Comparison of ENCODE assay signal across 7 cellular contexts in the genomic region with DNA sequence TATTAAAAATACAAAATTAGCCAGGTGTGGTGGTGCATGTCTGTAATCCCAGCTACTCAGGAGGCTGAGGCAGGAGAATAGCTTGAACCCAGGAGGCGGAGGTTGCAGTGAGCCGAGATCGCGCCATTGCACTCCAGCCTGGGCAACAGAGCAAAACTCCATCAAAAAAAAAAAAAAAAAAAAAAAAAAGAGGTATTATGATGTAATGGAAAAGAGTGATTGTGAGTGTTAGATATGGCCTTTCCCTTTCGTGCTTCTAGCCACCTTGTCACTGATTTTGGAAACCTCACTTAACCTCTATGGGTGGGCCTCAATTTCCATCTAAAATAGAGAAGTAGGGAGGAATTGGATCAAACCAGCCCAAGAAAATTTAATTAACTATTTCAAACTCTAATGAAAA. TPM values are rescaled to one million over a fixed set of nuclear protein-coding genes. Genes with fewer than 3 reads are reported as not detected.
A peak's percentile ranks its signal among the peaks of the same experiment; 100 is the strongest.
DNase-seq lines count a peak whose midpoint lies in the region; ATAC-seq and TF ChIP-seq lines count a peak whose summit lies in the region.
"Not testable (repeated sequence)": the region's sequence is repeated elsewhere in the genome, so short reads cannot be mapped to it uniquely, and the experiment has no call there.

No MANE protein-coding gene starts in this region.

- POLR2A ChIA-PET in CD8-positive, alpha-beta T cell (lab: Charles Lee): interaction anchor here (0.8 kb wide), 1 partner anchor 22 kb away, joined by 3 read pairs; no protein-coding TSS in a partner anchor
- POLR2A ChIA-PET in activated CD4-positive, alpha-beta T cell treated with anti-CD3 and anti-CD28 coated beads for 36 hours (lab: Charles Lee): not testable (repeated sequence)

- H3K36me3 ChIP-seq in CD8-positive, alpha-beta T cell (ENCODE audit: insufficient read depth, low read length): not testable (repeated sequence)
- H3K36me3 ChIP-seq in OCI-LY1 (ENCODE audit: insufficient read depth, low read length): peaks cover 40% of the 10 kb centered on the region

- CTCF ChIA-PET in CD8-positive, alpha-beta T cell (lab: Charles Lee): interaction anchor here (1.3 kb wide), 1 partner anchor 11 kb away, joined by 3 read pairs; no protein-coding TSS in a partner anchor
- CTCF ChIA-PET in activated CD4-positive, alpha-beta T cell treated with anti-CD3 and anti-CD28 coated beads for 36 hours (lab: Charles Lee): not testable (repeated sequence)

- intact Hi-C loops in CD8-positive, alpha-beta T cell (cut with DNase I, micrococcal nuclease): loop anchor here (10.0 kb wide), 2 partner anchors 1160 to 1310 kb away; no protein-coding TSS in a partner anchor
- intact Hi-C loops in activated CD4-positive, alpha-beta T cell treated with anti-CD3 and anti-CD28 coated beads for 36 hours (cut with DNase I, micrococcal nuclease): loop anchor here (1.0 to 10.0 kb wide), 4 partner anchors 43 to 1952 kb away; a partner anchor contains a TSS

- not testable (repeated sequence) for TF ChIP-seq CTCF in CD8-positive, alpha-beta T cell (IDR thresholded peaks at IDR 0.05); OCI-LY1 (IDR thresholded peaks at IDR 0.05; ENCODE audit: low read length)

- H3K9ac ChIP-seq in OCI-LY1 (ENCODE audit: low read length): not testable (repeated sequence)

- H3K36me3 Mint-ChIP-seq in CD8-positive, alpha-beta T cell: peaks cover 60% of the 10 kb centered on the region
- H3K36me3 Mint-ChIP-seq in activated CD4-positive, alpha-beta T cell treated with anti-CD3 and anti-CD28 coated beads for 36 hours (ENCODE audit: low read depth): peaks cover 71% of the 10 kb centered on the region
- H3K36me3 Mint-ChIP-seq in activated T-cell treated with anti-CD3 and anti-CD28 coated beads, Interleukin-2, amount 50 U/mL, for 72 hours (ENCODE audit: insufficient read depth in 2 of 2): peaks cover 12 to 30% of the 10 kb centered on the region in 2 donors
- H3K36me3 Mint-ChIP-seq in activated naive CD8-positive, alpha-beta T cell treated with anti-CD3 and anti-CD28 coated beads, Interleukin-2, amount 50 U/mL, for 24 hours (ENCODE audit: low read depth): peaks cover 65% of the 10 kb centered on the region
- H3K36me3 Mint-ChIP-seq in immature natural killer cell: not testable (repeated sequence)
- peaks cover 98% of the 10 kb centered on the region for H3K36me3 Mint-ChIP-seq in stimulated activated effector memory CD8-positive, alpha-beta T cell treated with anti-CD3 and anti-CD28 coated beads, Interleukin-12 subunit alpha, Interleukin-12 subunit beta, amount 100 ng/mL, for 72 hours

- not testable (repeated sequence) for H3K27me3 Mint-ChIP-seq in CD8-positive, alpha-beta T cell (ENCODE audit: low read depth); activated CD4-positive, alpha-beta T cell treated with anti-CD3 and anti-CD28 coated beads for 36 hours; activated T-cell treated with anti-CD3 and anti-CD28 coated beads, Interleukin-2, amount 50 U/mL, for 72 hours (ENCODE audit: low read depth); activated naive CD8-positive, alpha-beta T cell treated with anti-CD3 and anti-CD28 coated beads, Interleukin-2, amount 50 U/mL, for 24 hours
- peaks cover 2 to 17% (median 9%) of the 10 kb centered on the region in 3 donors for H3K27me3 Mint-ChIP-seq in immature natural killer cell (ENCODE audit: low read depth in 3 of 3)

- peak overlapping the region; percentile 88 for H3K27ac Mint-ChIP-seq in CD8-positive, alpha-beta T cell
- peak overlapping the region; percentile 82 for H3K27ac Mint-ChIP-seq in activated CD4-positive, alpha-beta T cell treated with anti-CD3 and anti-CD28 coated beads for 36 hours
- H3K27ac Mint-ChIP-seq in activated T-cell treated with anti-CD3 and anti-CD28 coated beads, Interleukin-2, amount 50 U/mL, for 72 hours: peak overlapping the region; percentile 87
- peak overlapping the region; percentile 61 for H3K27ac Mint-ChIP-seq in activated naive CD8-positive, alpha-beta T cell treated with anti-CD3 and anti-CD28 coated beads, Interleukin-2, amount 50 U/mL, for 24 hours
- peak overlapping the region; percentile 24 to 85 (median 75) for H3K27ac Mint-ChIP-seq in immature natural killer cell
- H3K27ac Mint-ChIP-seq in stimulated activated effector memory CD8-positive, alpha-beta T cell treated with anti-CD3 and anti-CD28 coated beads, Interleukin-12 subunit alpha, Interleukin-12 subunit beta, amount 100 ng/mL, for 72 hours: peak overlapping the region; percentile 21

- not testable (repeated sequence) for DNase-seq in CD8-positive, alpha-beta T cell; activated CD4-positive, alpha-beta T cell treated with anti-CD3 and anti-CD28 coated beads for 36 hours; activated T-cell treated with anti-CD3 and anti-CD28 coated beads, Interleukin-2, amount 50 U/mL, for 72 hours; activated naive CD8-positive, alpha-beta T cell treated with anti-CD3 and anti-CD28 coated beads, Interleukin-2, amount 50 U/mL, for 24 hours; stimulated activated effector memory CD8-positive, alpha-beta T cell treated with anti-CD3 and anti-CD28 coated beads, Interleukin-12 subunit alpha, Interleukin-12 subunit beta, amount 100 ng/mL, for 72 hours (ENCODE audit: low spot score in 2 of 2)
- DNase-seq in immature natural killer cell: peak in 1 of 3 donors; percentile 13

- not testable (repeated sequence) for ATAC-seq in CD8-positive, alpha-beta T cell; activated CD4-positive, alpha-beta T cell treated with anti-CD3 and anti-CD28 coated beads for 36 hours; activated T-cell treated with anti-CD3 and anti-CD28 coated beads, Interleukin-2, amount 50 U/mL, for 72 hours (replicated peaks in 1 of 2); activated naive CD8-positive, alpha-beta T cell treated with anti-CD3 and anti-CD28 coated beads, Interleukin-2, amount 50 U/mL, for 24 hours; stimulated activated effector memory CD8-positive, alpha-beta T cell treated with anti-CD3 and anti-CD28 coated beads, Interleukin-12 subunit alpha, Interleukin-12 subunit beta, amount 100 ng/mL, for 72 hours

- not testable (repeated sequence) for H3K27ac ChIP-seq in CD8-positive, alpha-beta T cell (ENCODE audit: low read depth, low read length)
- H3K27ac ChIP-seq in OCI-LY1 (ENCODE audit: low read depth, low read length, poor library complexity, severe bottlenecking): peak overlapping the region; percentile 34

- H3K9me3 ChIP-seq in CD8-positive, alpha-beta T cell (ENCODE audit: low read length); OCI-LY1 (ENCODE audit: low read length): not testable (repeated sequence)

- H3K27me3 ChIP-seq in CD8-positive, alpha-beta T cell (ENCODE audit: insufficient read depth, low read length); OCI-LY1 (ENCODE audit: insufficient read depth, low read length): not testable (repeated sequence)

- H3K4me2 ChIP-seq in OCI-LY1 (ENCODE audit: low read length): not testable (repeated sequence)

- H3K9me2 ChIP-seq in OCI-LY1 (ENCODE audit: low read depth, low read length): not testable (repeated sequence)

- H3F3A ChIP-seq in OCI-LY1 (ENCODE audit: insufficient read depth, low read length): not testable (repeated sequence)

- H4K20me1 ChIP-seq in OCI-LY1 (ENCODE audit: insufficient read depth, low read length): not testable (repeated sequence)

- H3K4me1 ChIP-seq in CD8-positive, alpha-beta T cell (ENCODE audit: insufficient read depth, low read length): peaks cover 55% of the 10 kb centered on the region
- peaks cover 63% of the 10 kb centered on the region for H3K4me1 ChIP-seq in OCI-LY1 (ENCODE audit: insufficient read depth, low read length, severe bottlenecking)

- H2AFZ ChIP-seq in OCI-LY1 (ENCODE audit: low read length): not testable (repeated sequence)

- H3K4me3 ChIP-seq in CD8-positive, alpha-beta T cell (ENCODE audit: low read depth, low read length); OCI-LY1 (ENCODE audit: low read depth, low read length, poor library complexity, severe bottlenecking): not testable (repeated sequence)

- H3K79me2 ChIP-seq in OCI-LY1 (ENCODE audit: insufficient read depth, low read length): peaks cover 92% of the 10 kb centered on the region

- not testable (repeated sequence) for H3K9me3 Mint-ChIP-seq in CD8-positive, alpha-beta T cell; activated CD4-positive, alpha-beta T cell treated with anti-CD3 and anti-CD28 coated beads for 36 hours (ENCODE audit: low read depth); activated T-cell treated with anti-CD3 and anti-CD28 coated beads, Interleukin-2, amount 50 U/mL, for 72 hours; activated naive CD8-positive, alpha-beta T cell treated with anti-CD3 and anti-CD28 coated beads, Interleukin-2, amount 50 U/mL, for 24 hours; immature natural killer cell; stimulated activated effector memory CD8-positive, alpha-beta T cell treated with anti-CD3 and anti-CD28 coated beads, Interleukin-12 subunit alpha, Interleukin-12 subunit beta, amount 100 ng/mL, for 72 hours

- peaks cover 76% of the 10 kb centered on the region for H3K4me1 Mint-ChIP-seq in CD8-positive, alpha-beta T cell (ENCODE audit: low read depth)
- peaks cover 67% of the 10 kb centered on the region for H3K4me1 Mint-ChIP-seq in activated CD4-positive, alpha-beta T cell treated with anti-CD3 and anti-CD28 coated beads for 36 hours
- H3K4me1 Mint-ChIP-seq in activated T-cell treated with anti-CD3 and anti-CD28 coated beads, Interleukin-2, amount 50 U/mL, for 72 hours (ENCODE audit: low read depth): peaks cover 83% of the 10 kb centered on the region
- H3K4me1 Mint-ChIP-seq in activated naive CD8-positive, alpha-beta T cell treated with anti-CD3 and anti-CD28 coated beads, Interleukin-2, amount 50 U/mL, for 24 hours: peaks cover 78% of the 10 kb centered on the region
- peaks cover 79 to 88% of the 10 kb centered on the region in 2 donors for H3K4me1 Mint-ChIP-seq in immature natural killer cell
- peaks cover 49% of the 10 kb centered on the region for H3K4me1 Mint-ChIP-seq in stimulated activated effector memory CD8-positive, alpha-beta T cell treated with anti-CD3 and anti-CD28 coated beads, Interleukin-12 subunit alpha, Interleukin-12 subunit beta, amount 100 ng/mL, for 72 hours

- peak overlapping the region; percentile 33 for H3K4me3 Mint-ChIP-seq in CD8-positive, alpha-beta T cell
- peak overlapping the region; percentile 17 for H3K4me3 Mint-ChIP-seq in activated CD4-positive, alpha-beta T cell treated with anti-CD3 and anti-CD28 coated beads for 36 hours
- H3K4me3 Mint-ChIP-seq in activated T-cell treated with anti-CD3 and anti-CD28 coated beads, Interleukin-2, amount 50 U/mL, for 72 hours: peak overlapping the region; percentile 41 to 67
- H3K4me3 Mint-ChIP-seq in activated naive CD8-positive, alpha-beta T cell treated with anti-CD3 and anti-CD28 coated beads, Interleukin-2, amount 50 U/mL, for 24 hours: peak overlapping the region; percentile 16
- H3K4me3 Mint-ChIP-seq in immature natural killer cell: peak overlapping the region in 2 of 5 donors; percentile 13 to 22
- peak overlapping the region; percentile 98 for H3K4me3 Mint-ChIP-seq in stimulated activated effector memory CD8-positive, alpha-beta T cell treated with anti-CD3 and anti-CD28 coated beads, Interleukin-12 subunit alpha, Interleukin-12 subunit beta, amount 100 ng/mL, for 72 hours

RNA-seq across cellular contexts. Expression of a gene that starts 4.8 kb away (rescaled TPM):
- 100 to 1,000 TPM; 185 to 196 TPM for total RNA-seq in CD8-positive, alpha-beta T cell
- total RNA-seq in activated CD4-positive, alpha-beta T cell treated with anti-CD3 and anti-CD28 coated beads for 36 hours: 100 to 1,000 TPM; 251 to 302 TPM
- 100 to 1,000 TPM; 216 to 228 TPM for total RNA-seq in activated T-cell treated with anti-CD3 and anti-CD28 coated beads, Interleukin-2, amount 50 U/mL, for 72 hours
- 100 to 1,000 TPM; 199 to 264 (median 207) TPM for polyA plus RNA-seq in immature natural killer cell

RNA-seq across cellular contexts. Expression of a gene that starts 5.5 kb away (rescaled TPM):
- total RNA-seq in CD8-positive, alpha-beta T cell: 10 to 100 TPM; 23.0 to 25.7 TPM
- 10 to 100 TPM; 10.0 to 10.6 TPM for total RNA-seq in activated CD4-positive, alpha-beta T cell treated with anti-CD3 and anti-CD28 coated beads for 36 hours
- 10 to 100 TPM; 17.4 to 18.6 TPM for total RNA-seq in activated T-cell treated with anti-CD3 and anti-CD28 coated beads, Interleukin-2, amount 50 U/mL, for 72 hours
- polyA plus RNA-seq in immature natural killer cell: 10 to 100 TPM in 2 of 3 donors, 1 to 10 TPM in 1; 8.4 to 15.2 (median 11.4) TPM

RNA-seq across cellular contexts. Expression of a gene that starts 50.0 kb away (rescaled TPM):
- 10 to 100 TPM; 92.4 to 94.7 TPM for total RNA-seq in CD8-positive, alpha-beta T cell
- 10 to 100 TPM; 80.3 to 87.5 TPM for total RNA-seq in activated CD4-positive, alpha-beta T cell treated with anti-CD3 and anti-CD28 coated beads for 36 hours
- 10 to 100 TPM; 76.8 to 80.8 TPM for total RNA-seq in activated T-cell treated with anti-CD3 and anti-CD28 coated beads, Interleukin-2, amount 50 U/mL, for 72 hours
- 10 to 100 TPM; 20.6 to 52.7 (median 22.8) TPM for polyA plus RNA-seq in immature natural killer cell

Comparison
In these comparisons a context has a peak if more than half of its experiments do, and no peak if none do; other contexts are left out.
1. H3K27ac Mint-ChIP-seq: peak in every context shown above with its lines; median percentile 88 in CD8-positive, alpha-beta T cell; 87 in activated T-cell treated with anti-CD3 and anti-CD28 coated beads, Interleukin-2, amount 50 U/mL, for 72 hours; 82 in activated CD4-positive, alpha-beta T cell treated with anti-CD3 and anti-CD28 coated beads for 36 hours; 75 in immature natural killer cell; 61 in activated naive CD8-positive, alpha-beta T cell treated with anti-CD3 and anti-CD28 coated beads, Interleukin-2, amount 50 U/mL, for 24 hours; 21 in stimulated activated effector memory CD8-positive, alpha-beta T cell treated with anti-CD3 and anti-CD28 coated beads, Interleukin-12 subunit alpha, Interleukin-12 subunit beta, amount 100 ng/mL, for 72 hours.